In genomic region chr2:40859617-40860016, GRCh38 we compare ENCODE assay signal across 16 cellular contexts.
DNase-seq lines count a peak whose midpoint lies in the region; ATAC-seq and TF ChIP-seq lines count a peak whose summit lies in the region.
"Had no signal": no experiment of that assay in that cellular context is flagged by ENCODE, and none has a peak within 500 bp of the region (broad histone marks: within the 10 kb centered on the region; RNA-seq: fewer than 3 reads in every experiment).

No MANE protein-coding gene starts in this region.

- H3K4me3 ChIP-seq in NT2/D1 (ENCODE audit: insufficient read length, low read depth) (no peak overlapping the region), mesendoderm (ENCODE audit: low read length) (no peak overlapping the region), gastrocnemius medialis (no peak overlapping the region)
- H3K4me3 ChIP-seq: GM23248 had no signal

- H4K5ac ChIP-seq in mesendoderm (ENCODE audit: low read length) = no peak overlapping the region

- no peak overlapping the region for H3K4me2 ChIP-seq in mesendoderm (ENCODE audit: low read length)

- H3K9me3 ChIP-seq in NT2/D1 (ENCODE audit: insufficient read depth, low read length) = no peaks in the 10 kb centered on the region
- no peaks in the 10 kb centered on the region for H3K9me3 ChIP-seq in gastrocnemius medialis

- H3K27ac ChIP-seq in foreskin keratinocyte (no peak overlapping the region), mesendoderm (ENCODE audit: low read depth, low read length) (no peak overlapping the region), gastrocnemius medialis (no peak overlapping the region), caudate nucleus (ENCODE audit: low read depth, low read length) (no peak overlapping the region)
- H3K27ac ChIP-seq: GM23248 had no signal

- H3K79me1 ChIP-seq in mesendoderm (ENCODE audit: low read length) = no peaks in the 10 kb centered on the region

- H3K79me2 ChIP-seq in mesendoderm (ENCODE audit: control insufficient read depth, insufficient read depth, low read length) = no peaks in the 10 kb centered on the region

- ATAC-seq in foreskin keratinocyte (peak; percentile 72), gastrocnemius medialis (no peak)
- ATAC-seq: Right ventricle myocardium inferior had no signal

- no peak for TF ChIP-seq POLR2A in gastrocnemius medialis (IDR thresholded peaks at IDR 0.05)

- H3K9ac ChIP-seq in NT2/D1 (ENCODE audit: insufficient read length, low read depth) (no peak overlapping the region), mesendoderm (ENCODE audit: low read length) (no peak overlapping the region)
- H3K9ac ChIP-seq: GM23248 had no signal

- no peak overlapping the region for H2BK120ac ChIP-seq in mesendoderm (ENCODE audit: low read depth, low read length)

- no peak overlapping the region for H2AK5ac ChIP-seq in mesendoderm (ENCODE audit: low read length)

- no peak overlapping the region for H3K4ac ChIP-seq in mesendoderm (ENCODE audit: low read depth, low read length)

- no peak overlapping the region for H4K8ac ChIP-seq in mesendoderm (ENCODE audit: low read depth, low read length)

- no peak for TF ChIP-seq CTCF in foreskin keratinocyte (conservative IDR thresholded peaks at IDR 0.05)
- no peak for TF ChIP-seq CTCF in gastrocnemius medialis (IDR thresholded peaks at IDR 0.05 in 4 of 5, conservative IDR thresholded peaks at IDR 0.05 in 1 of 5)

- intact Hi-C loops in gastrocnemius medialis (cut with DNase I; ENCODE audit: low total_unique reads) = no loop called here

- no CpG with 5 or more reads among the region's 1 CpG for WGBS in mesendoderm (ENCODE audit: extremely low coverage, insufficient coverage, low lambda C conversion rate)

- H2BK5ac ChIP-seq in mesendoderm (ENCODE audit: low read length) = no peak overlapping the region

- H3K36me3 ChIP-seq in NT2/D1 (ENCODE audit: insufficient read depth, insufficient read length, low read length) (no peaks in the 10 kb centered on the region), mesendoderm (ENCODE audit: control insufficient read depth, insufficient read depth, low read length) (no peaks in the 10 kb centered on the region), gastrocnemius medialis (no peaks in the 10 kb centered on the region)

- no peak overlapping the region for H3K56ac ChIP-seq in mesendoderm (ENCODE audit: low read length)

- no peak overlapping the region for H2BK15ac ChIP-seq in mesendoderm (replicated peaks; ENCODE audit: low read depth)

- in situ Hi-C loops in gastrocnemius medialis (cut with MboI; ENCODE audit: low sequenced_read_pairs in 4 of 4) = no loop called here

- no peak overlapping the region for H3K23ac ChIP-seq in mesendoderm (ENCODE audit: low read length)

- H3K27me3 ChIP-seq in NT2/D1 (ENCODE audit: insufficient read depth, insufficient read length) (no peaks in the 10 kb centered on the region), foreskin keratinocyte (no peaks in the 10 kb centered on the region), mesendoderm (ENCODE audit: insufficient read depth, low read length, poor library complexity) (no peaks in the 10 kb centered on the region), gastrocnemius medialis (no peaks in the 10 kb centered on the region)

- H3K4me1 ChIP-seq in NT2/D1 (ENCODE audit: insufficient read depth, insufficient read length) (no peaks in the 10 kb centered on the region), foreskin keratinocyte (no peaks in the 10 kb centered on the region), mesendoderm (ENCODE audit: control insufficient read depth, low read depth, low read length) (no peaks in the 10 kb centered on the region), gastrocnemius medialis (no peaks in the 10 kb centered on the region)

- H3K18ac ChIP-seq in mesendoderm (ENCODE audit: low read length) = no peak overlapping the region

- DNase-seq in HT1080 (ENCODE audit: low read depth) (peak; percentile 1), NT2/D1 (ENCODE audit: low read depth, low spot score) (peak; percentile 30), foreskin keratinocyte (peak; percentile 6 to 44), mesendoderm (peak; percentile 90), NCI-H1417 treated with DMSO at 0.1 percent for 48 hours (lab: John Stamatoyannopoulos, UW) (no peak), gastrocnemius medialis (no peak), caudate nucleus (lab: John Stamatoyannopoulos, UW) (no peak)
- DNase-seq: COR-L47, GM23248, KBM-7, NCI-H1092, NCI-H187, NCI-H2171, NCI-H446 treated with DMSO at 0.1 percent for 48 hours, NCI-H748 treated with DMSO at 0.1 percent for 48 hours had no signal

Comparison
In these comparisons a context has a peak if more than half of its experiments do, and no peak if none do; other contexts are left out.
1. DNase-seq: peak in HT1080 (single experiment), NT2/D1 (single experiment), foreskin keratinocyte (2 of 2) and mesendoderm (single experiment); none in NCI-H1417 treated with DMSO at 0.1 percent for 48 hours (single experiment), gastrocnemius medialis (0 of 2) and caudate nucleus (0 of 61).